Comparison of ENCODE assay signal across 21 cellular contexts in genomic region chr16:82996814-82997213, GRCh38.
"Had no signal": no experiment of that assay in that cellular context is flagged by ENCODE, and none has a peak within 500 bp of the region (broad histone marks: within the 10 kb centered on the region; RNA-seq: fewer than 3 reads in every experiment).

No MANE protein-coding gene starts in this region.

- FAIRE-seq: TTC549 had no signal

- ATAC-seq: activated T-cell treated with anti-CD3 and anti-CD28 coated beads, Interleukin-2, amount 50 U/mL, for 4 hours; Right ventricle myocardium inferior; T-helper 17 cell had no signal

- H3K4me3 ChIP-seq: cardiac muscle cell had no signal

- DNase-seq: activated CD4-positive, alpha-beta T cell treated with anti-CD3 and anti-CD28 coated beads, Interleukin-2, amount 10 ng/mL, durations not matched to agents 7 days and 5 days; activated CD4-positive, CD25-positive, alpha-beta regulatory T cell; activated CD8-positive, alpha-beta memory T cell treated with anti-CD3 and anti-CD28 coated beads for 24 hours; activated gamma-delta T cell; activated naive CD4-positive, alpha-beta T cell treated with anti-CD3 and anti-CD28 coated beads for 36 hours; activated T-cell treated with anti-CD3 and anti-CD28 coated beads, Interleukin-2, amount 50 U/mL, for 4 hours; amygdala; MM.1S; NCI-H1105 treated with DMSO at 0.1 percent for 48 hours; NCI-H1436 treated with DMSO at 0.1 percent for 48 hours; NCI-H187; NCI-H2081; NCI-H524; NCI-H748 treated with DMSO at 0.1 percent for 48 hours; T-helper 17 cell; T-helper 9 cell had no signal

- H3K27ac ChIP-seq: cardiac muscle cell had no signal

- H3K27me3 ChIP-seq: brain microvascular endothelial cell, cardiac muscle cell, SJSA1 had no signal

- H3K9me3 ChIP-seq: SJSA1 had no signal

- H3K36me3 ChIP-seq: brain microvascular endothelial cell, cardiac muscle cell, SJSA1 had no signal
